20 cellular contexts compared by ENCODE assay signal in genomic region chr10:44906476-44906875, GRCh38. TPM values are rescaled to one million over a fixed set of nuclear protein-coding genes. Genes with fewer than 3 reads are reported as not detected.
DNase-seq lines count a peak whose midpoint lies in the region; TF ChIP-seq lines count a peak whose summit lies in the region.
"Had no signal": no experiment of that assay in that cellular context is flagged by ENCODE, and none has a peak within 500 bp of the region (broad histone marks: within the 10 kb centered on the region; RNA-seq: fewer than 3 reads in every experiment).

No MANE protein-coding gene starts in this region.

- DNase-seq in NB4 (ENCODE audit: low read depth) (peak; percentile 63), left kidney (ENCODE audit: low read depth, low spot score) (peak; percentile 81), trophoblast cell (no peak), HuH-7 (ENCODE audit: low spot score) (no peak), NCI-H526 treated with DMSO at 0.1 percent for 48 hours (lab: John Stamatoyannopoulos, UW) (no peak), RKO (ENCODE audit: low spot score) (no peak)
- DNase-seq in T-helper 2 cell treated with Interferon-gamma antibody and Interleukin-4, amounts not matched to agents 5 μg/mL and 100 μg/mL, for 36 hours (ENCODE audit: low spot score), result no peak
- DNase-seq: Calu3, DMS79 treated with DMSO at 0.1 percent for 48 hours, Karpas-422, NCI-H1105 treated with DMSO at 0.1 percent for 48 hours, NCI-H146, NCI-H1930, NCI-H446 treated with DMSO at 0.1 percent for 48 hours, NCI-H526, SIG-M5 had no signal

- peaks cover 0 to 7% (median 0%) of the 10 kb centered on the region in 11 experiments; a peak in 4 of 22 replicates for H3K9me3 ChIP-seq in BLaER1 treated with 17β-estradiol and CSF1 and Interleukin-3, amounts not matched to agents 10 nM and 100 nM (replicated peaks in 1 of 11)
- H3K9me3 ChIP-seq in trophoblast cell (ENCODE audit: insufficient read depth, low read depth, low read length), result no peaks in the 10 kb centered on the region

- H3K36me3 ChIP-seq in BLaER1 treated with 17β-estradiol and CSF1 and Interleukin-3, amounts not matched to agents 10 nM and 100 nM, result no peaks in the 10 kb centered on the region
- no peaks in the 10 kb centered on the region for H3K36me3 ChIP-seq in trophoblast cell (ENCODE audit: control insufficient read depth in 1 of 2, insufficient read depth in 2 of 2, low read length in 2 of 2)

- no peak overlapping the region for H4K8ac ChIP-seq in trophoblast cell (ENCODE audit: low read depth, low read length)

- no peak overlapping the region for H2BK12ac ChIP-seq in trophoblast cell (ENCODE audit: low read length)

- H3K14ac ChIP-seq in trophoblast cell (ENCODE audit: low read length), result no peak overlapping the region

- no peak overlapping the region for H3K27ac ChIP-seq in BLaER1 treated with 17β-estradiol and CSF1 and Interleukin-3, amounts not matched to agents 10 nM and 100 nM
- no peak overlapping the region for H3K27ac ChIP-seq in trophoblast cell (ENCODE audit: low read depth, low read length)
- H3K27ac ChIP-seq: C4-2B, SK-N-MC had no signal

- no peak overlapping the region for H3K4me3 ChIP-seq in BLaER1 treated with 17β-estradiol and CSF1 and Interleukin-3, amounts not matched to agents 10 nM and 100 nM
- no peak overlapping the region for H3K4me3 ChIP-seq in NB4 (ENCODE audit: low read depth, low read length)
- H3K4me3 ChIP-seq in trophoblast cell (ENCODE audit: low read depth, low read length), result no peak overlapping the region
- H3K4me3 ChIP-seq: SK-N-MC had no signal

- no peak overlapping the region for H4K12ac ChIP-seq in trophoblast cell (ENCODE audit: low read depth, low read length)

- H4K20me1 ChIP-seq in BLaER1 treated with 17β-estradiol and CSF1 and Interleukin-3, amounts not matched to agents 10 nM and 100 nM, result no peaks in the 10 kb centered on the region; a peak in 1 of 22 replicates

- H3K18ac ChIP-seq in trophoblast cell (ENCODE audit: low read length), result no peak overlapping the region

- H3K36me3 Mint-ChIP-seq in T-helper 2 cell treated with Interferon-gamma antibody and Interleukin-4, amounts not matched to agents 5 μg/mL and 100 μg/mL, for 36 hours (ENCODE audit: low read depth), result no peaks in the 10 kb centered on the region

- no peaks in the 10 kb centered on the region for H3K79me2 ChIP-seq in trophoblast cell (ENCODE audit: control insufficient read depth, insufficient read depth, low read length, poor library complexity)

- peaks cover 7% of the 10 kb centered on the region for H3K79me1 ChIP-seq in trophoblast cell (ENCODE audit: low read length)

- H3K27me3 ChIP-seq in BLaER1 treated with 17β-estradiol and CSF1 and Interleukin-3, amounts not matched to agents 10 nM and 100 nM, result no peaks in the 10 kb centered on the region
- H3K27me3 ChIP-seq in trophoblast cell (ENCODE audit: insufficient read depth, low read length), result no peaks in the 10 kb centered on the region

- H3K27me3 Mint-ChIP-seq in T-helper 2 cell treated with Interferon-gamma antibody and Interleukin-4, amounts not matched to agents 5 μg/mL and 100 μg/mL, for 36 hours (ENCODE audit: low read depth), result peaks cover 6% of the 10 kb centered on the region

- H3K4me1 ChIP-seq in BLaER1 treated with 17β-estradiol and CSF1 and Interleukin-3, amounts not matched to agents 10 nM and 100 nM, result peaks cover 14 to 75% (median 63%) of the 10 kb centered on the region in 10 experiments; a peak in 19 of 20 replicates
- H3K4me1 ChIP-seq in trophoblast cell (ENCODE audit: control insufficient read depth in 1 of 2, insufficient read depth in 2 of 2, low read length in 2 of 2), result peaks cover 30% of the 10 kb centered on the region in 2 experiments

- H4K91ac ChIP-seq in trophoblast cell (ENCODE audit: low read depth, low read length), result no peak overlapping the region

- peak overlapping the region in 9 of 11 experiments; percentile 20 to 67 (median 56); a peak in 18 of 22 replicates for H3K4me2 ChIP-seq in BLaER1 treated with 17β-estradiol and CSF1 and Interleukin-3, amounts not matched to agents 10 nM and 100 nM
- no peak overlapping the region for H3K4me2 ChIP-seq in trophoblast cell (ENCODE audit: low read length)

- no peaks in the 10 kb centered on the region for H3K9me3 Mint-ChIP-seq in T-helper 2 cell treated with Interferon-gamma antibody and Interleukin-4, amounts not matched to agents 5 μg/mL and 100 μg/mL, for 36 hours

- TF ChIP-seq CTCF in NB4 (IDR thresholded peaks at IDR 0.05; ENCODE audit: low read depth, low read length), result no peak

- no peak overlapping the region for H2BK120ac ChIP-seq in trophoblast cell (ENCODE audit: insufficient read depth, low read length, poor library complexity)

- H2BK5ac ChIP-seq in trophoblast cell (ENCODE audit: low read depth, low read length, poor library complexity), result no peak overlapping the region

- H3K4me1 Mint-ChIP-seq in T-helper 2 cell treated with Interferon-gamma antibody and Interleukin-4, amounts not matched to agents 5 μg/mL and 100 μg/mL, for 36 hours (ENCODE audit: low read depth), result no peaks in the 10 kb centered on the region

- H3K23ac ChIP-seq in trophoblast cell (ENCODE audit: low read length), result no peak overlapping the region

- no CpG with 5 or more reads among the region's 4 CpGs for WGBS in trophoblast cell (ENCODE audit: extremely low coverage, insufficient coverage, insufficient read length)

- no peak overlapping the region for H3K4ac ChIP-seq in trophoblast cell (ENCODE audit: low read depth, low read length)

- no peak overlapping the region for H3K27ac Mint-ChIP-seq in T-helper 2 cell treated with Interferon-gamma antibody and Interleukin-4, amounts not matched to agents 5 μg/mL and 100 μg/mL, for 36 hours

- no peak for TF ChIP-seq POLR2A in NB4 (IDR thresholded peaks at IDR 0.05; ENCODE audit: extremely low read depth, insufficient read length)

- H3K9ac ChIP-seq in BLaER1 treated with 17β-estradiol and CSF1 and Interleukin-3, amounts not matched to agents 10 nM and 100 nM, result no peak overlapping the region
- H3K9ac ChIP-seq in trophoblast cell (ENCODE audit: low read length), result no peak overlapping the region

- H3K4me3 Mint-ChIP-seq in T-helper 2 cell treated with Interferon-gamma antibody and Interleukin-4, amounts not matched to agents 5 μg/mL and 100 μg/mL, for 36 hours, result no peak overlapping the region

- H2AFZ ChIP-seq in trophoblast cell (ENCODE audit: insufficient read depth, low read length, poor library complexity), result no peak overlapping the region

- H2AK5ac ChIP-seq in trophoblast cell (ENCODE audit: low read length), result peak overlapping the region; percentile 40

RNA-seq across cellular contexts. Expression of gene TMEM72, which starts 4.7 kb away (rescaled TPM):
- 0.18 and 0.37 TPM in 2 replicates for polyA plus RNA-seq in trophoblast cell (2013)
- polyA plus RNA-seq: AG04450 had no signal

RNA-seq across cellular contexts. Expression of gene RASSF4, which starts 53.1 kb away (rescaled TPM):
- 9.7 and 11.1 TPM in 2 replicates for polyA plus RNA-seq in trophoblast cell (2013)

Comparison
In these comparisons a context has a peak if more than half of its experiments do, and no peak if none do; other contexts are left out.
1. DNase-seq: peak in NB4 (single experiment) and left kidney (single experiment); none in trophoblast cell (0 of 2), HuH-7 (single experiment), NCI-H526 treated with DMSO at 0.1 percent for 48 hours (single experiment), T-helper 2 cell treated with Interferon-gamma antibody and Interleukin-4, amounts not matched to agents 5 μg/mL and 100 μg/mL, for 36 hours (single experiment) and RKO (single experiment).